12 cellular contexts compared by ENCODE assay signal in the genomic region with DNA sequence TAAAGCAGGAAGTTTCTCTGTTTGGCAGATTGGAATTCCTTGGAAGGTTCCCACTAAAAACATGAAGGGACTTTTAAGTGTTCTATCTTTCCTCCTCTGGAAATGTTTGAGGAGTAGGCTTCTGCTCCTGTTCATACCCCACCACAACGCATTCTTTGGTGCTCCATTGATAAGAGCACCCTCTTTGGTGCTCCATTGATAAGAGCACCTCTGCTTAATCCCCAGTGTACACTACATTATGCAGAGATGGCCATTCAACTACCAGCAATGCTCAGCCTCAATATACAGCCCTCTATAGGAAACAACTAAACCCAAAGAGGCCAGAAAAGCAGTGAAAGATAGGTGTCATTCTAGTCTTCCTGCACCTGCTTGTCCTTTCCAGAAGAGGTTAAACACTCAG.
"Had no signal": no experiment of that assay in that cellular context is flagged by ENCODE, and none has a peak within 500 bp of the region (broad histone marks: within the 10 kb centered on the region; RNA-seq: fewer than 3 reads in every experiment).

No MANE protein-coding gene starts in this region.

- H3K9me3 Mint-ChIP-seq: activated CD4-positive, alpha-beta T cell treated with anti-CD3 and anti-CD28 coated beads, Interleukin-2, amount 10 ng/mL, durations not matched to agents 24 days and 14 days; activated naive CD4-positive, alpha-beta T cell treated with anti-CD3 and anti-CD28 coated beads for 36 hours; activated T-helper 17 cell treated with anti-CD3 and anti-CD28 coated beads, Interleukin-2, amount 50 U/mL, for 72 hours; mesothelial cell of epicardium had no signal

- H3K27ac Mint-ChIP-seq: activated CD4-positive, alpha-beta T cell treated with anti-CD3 and anti-CD28 coated beads, Interleukin-2, amount 10 ng/mL, durations not matched to agents 24 days and 14 days; activated naive CD4-positive, alpha-beta T cell treated with anti-CD3 and anti-CD28 coated beads for 36 hours; activated T-helper 17 cell treated with anti-CD3 and anti-CD28 coated beads, Interleukin-2, amount 50 U/mL, for 72 hours; mesothelial cell of epicardium had no signal

- H3K27me3 Mint-ChIP-seq: activated CD4-positive, alpha-beta T cell treated with anti-CD3 and anti-CD28 coated beads, Interleukin-2, amount 10 ng/mL, durations not matched to agents 24 days and 14 days; activated T-helper 17 cell treated with anti-CD3 and anti-CD28 coated beads, Interleukin-2, amount 50 U/mL, for 72 hours had no signal

- ATAC-seq: activated T-helper 17 cell treated with anti-CD3 and anti-CD28 coated beads, Interleukin-2, amount 50 U/mL, for 72 hours had no signal

- DNase-seq: activated CD4-positive, alpha-beta T cell treated with anti-CD3 and anti-CD28 coated beads, Interleukin-2, amount 10 ng/mL, durations not matched to agents 24 days and 14 days; activated CD4-positive, CD25-positive, alpha-beta regulatory T cell; activated naive CD4-positive, alpha-beta T cell treated with anti-CD3 and anti-CD28 coated beads for 36 hours; activated T-cell treated with anti-CD3 and anti-CD28 coated beads for 4 hours; esophagus squamous epithelium; ovary; stimulated activated CD4-positive, alpha-beta T cell treated with anti-CD3 and anti-CD28 coated beads, Interleukin-12 subunit alpha, Interleukin-12 subunit beta, amount 100 ng/mL, for 4 hours; stimulated activated CD4-positive, alpha-beta T cell treated with anti-CD3 and anti-CD28 coated beads, Interleukin-2, amount 100 ng/mL, for 24 hours; thyroid gland; uterus had no signal

- H3K4me3 Mint-ChIP-seq: activated CD4-positive, alpha-beta T cell treated with anti-CD3 and anti-CD28 coated beads, Interleukin-2, amount 10 ng/mL, durations not matched to agents 24 days and 14 days; activated naive CD4-positive, alpha-beta T cell treated with anti-CD3 and anti-CD28 coated beads for 36 hours; activated T-helper 17 cell treated with anti-CD3 and anti-CD28 coated beads, Interleukin-2, amount 50 U/mL, for 72 hours; mesothelial cell of epicardium had no signal
